ENCODE assay signal across 16 cellular contexts in the genomic region with DNA sequence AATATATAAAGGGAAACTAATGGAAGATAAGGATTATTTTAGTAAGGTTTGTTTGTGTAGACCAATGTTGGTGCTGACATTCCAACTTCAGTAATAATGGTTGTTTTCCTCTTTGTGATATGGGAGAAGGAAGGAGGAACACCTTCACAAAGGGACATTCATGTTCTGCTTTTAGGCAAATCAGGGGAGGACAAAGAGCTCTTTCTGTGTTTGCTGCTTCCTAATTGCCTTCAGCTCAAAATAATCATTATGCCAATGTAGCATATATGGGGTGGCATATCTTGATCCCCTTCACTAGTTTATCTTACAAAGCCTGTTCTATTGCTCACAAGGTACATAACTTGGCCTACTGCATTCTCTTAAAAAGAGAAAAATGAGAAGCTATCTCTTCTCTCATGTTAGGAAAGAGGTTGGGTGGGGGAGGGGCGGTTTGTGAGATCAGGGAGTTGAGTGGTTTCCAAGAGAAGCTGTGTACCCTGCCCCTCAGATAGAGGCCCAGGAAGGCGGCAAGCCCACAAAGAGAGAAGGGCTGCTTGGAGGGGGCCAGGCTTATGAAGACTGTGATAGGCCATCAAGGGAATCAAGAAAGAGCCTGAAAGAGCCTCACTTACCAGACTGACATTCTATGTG.
"Had no signal": no experiment of that assay in that cellular context is flagged by ENCODE, and none has a peak within 500 bp of the region (broad histone marks: within the 10 kb centered on the region; RNA-seq: fewer than 3 reads in every experiment).

No MANE protein-coding gene starts in this region.

- H3K27ac ChIP-seq: breast epithelium, esophagus squamous epithelium, pancreas, tibial artery, VCaP had no signal

- H3K4me3 Mint-ChIP-seq: activated CD8-positive, alpha-beta T cell treated with anti-CD3 and anti-CD28 coated beads for 36 hours; activated naive CD8-positive, alpha-beta T cell treated with anti-CD3 and anti-CD28 coated beads, Interleukin-2, amount 10 ng/mL, durations not matched to agents 7 days and 5 days; activated T-cell treated with anti-CD3 and anti-CD28 coated beads, Interleukin-2, amount 50 U/mL, for 72 hours; nephron; stimulated activated memory B cell treated with anti-CD40 and anti-IgM and Interleukin-4, amounts not matched to agents 10 μg/mL and 1 μg/mL and 100 μg/mL, for 72 hours had no signal

- H3K9me3 Mint-ChIP-seq: activated CD8-positive, alpha-beta T cell treated with anti-CD3 and anti-CD28 coated beads for 36 hours; activated naive CD8-positive, alpha-beta T cell treated with anti-CD3 and anti-CD28 coated beads, Interleukin-2, amount 10 ng/mL, durations not matched to agents 7 days and 5 days; activated T-cell treated with anti-CD3 and anti-CD28 coated beads, Interleukin-2, amount 50 U/mL, for 72 hours; nephron; stimulated activated memory B cell treated with anti-CD40 and anti-IgM and Interleukin-4, amounts not matched to agents 10 μg/mL and 1 μg/mL and 100 μg/mL, for 72 hours had no signal

- H3K27me3 ChIP-seq: breast epithelium, pancreas had no signal

- H3K9me3 ChIP-seq: breast epithelium, esophagus squamous epithelium, pancreas, tibial artery had no signal

- H3K4me1 ChIP-seq: breast epithelium, pancreas had no signal

- H3K36me3 ChIP-seq: breast epithelium, esophagus squamous epithelium, pancreas, tibial artery had no signal

- ATAC-seq: activated CD8-positive, alpha-beta T cell treated with anti-CD3 and anti-CD28 coated beads for 36 hours; activated T-cell treated with anti-CD3 and anti-CD28 coated beads, Interleukin-2, amount 50 U/mL, for 72 hours; left lobe of liver; pancreas; stimulated activated memory B cell treated with anti-CD40 and anti-IgM and Interleukin-4, amounts not matched to agents 10 μg/mL and 1 μg/mL and 100 μg/mL, for 72 hours had no signal

- DNase-seq: activated CD4-positive, alpha-beta T cell treated with anti-CD3 and anti-CD28 coated beads for 4 hours; activated CD8-positive, alpha-beta memory T cell treated with anti-CD3 and anti-CD28 coated beads, Interleukin-2, amount 50 U/mL, for 4 hours; activated CD8-positive, alpha-beta T cell treated with anti-CD3 and anti-CD28 coated beads for 36 hours; activated naive CD8-positive, alpha-beta T cell treated with anti-CD3 and anti-CD28 coated beads, Interleukin-2, amount 10 ng/mL, durations not matched to agents 7 days and 5 days; activated T-cell treated with anti-CD3 and anti-CD28 coated beads, Interleukin-2, amount 50 U/mL, for 72 hours; anterior cingulate cortex; esophagus squamous epithelium; foreskin fibroblast; pancreas; T1000; tibial artery had no signal

- H3K27ac Mint-ChIP-seq: activated CD8-positive, alpha-beta T cell treated with anti-CD3 and anti-CD28 coated beads for 36 hours; activated naive CD8-positive, alpha-beta T cell treated with anti-CD3 and anti-CD28 coated beads, Interleukin-2, amount 10 ng/mL, durations not matched to agents 7 days and 5 days; activated T-cell treated with anti-CD3 and anti-CD28 coated beads, Interleukin-2, amount 50 U/mL, for 72 hours; nephron; stimulated activated memory B cell treated with anti-CD40 and anti-IgM and Interleukin-4, amounts not matched to agents 10 μg/mL and 1 μg/mL and 100 μg/mL, for 72 hours had no signal

- H3K4me3 ChIP-seq: breast epithelium, esophagus squamous epithelium, pancreas, tibial artery had no signal

- H3K36me3 Mint-ChIP-seq: activated naive CD8-positive, alpha-beta T cell treated with anti-CD3 and anti-CD28 coated beads, Interleukin-2, amount 10 ng/mL, durations not matched to agents 7 days and 5 days; stimulated activated memory B cell treated with anti-CD40 and anti-IgM and Interleukin-4, amounts not matched to agents 10 μg/mL and 1 μg/mL and 100 μg/mL, for 72 hours had no signal
